ENCODE assay signal across 1 cellular context in genomic region chr18:77080283-77080682, GRCh38.
TF ChIP-seq lines count a peak whose summit lies in the region.

No MANE protein-coding gene starts in this region.

TF ChIP-seq in HepG2, 621 proteins besides CTCF, POLR2A, EP300 and RAD21 (continued from another document):
- TF ChIP-seq ATF4 (CRISPR knock-in tag; IDR thresholded peaks at IDR 0.05) = no peak
- TF ChIP-seq NFIC (IDR thresholded peaks at IDR 0.05; ENCODE audit: low read length) = no peak
- no peak for TF ChIP-seq RARA (CRISPR knock-in tag; IDR thresholded peaks at IDR 0.05)
- TF ChIP-seq MBD4 (IDR thresholded peaks at IDR 0.05; ENCODE audit: borderline replicate concordance, low read length) = no peak
- TF ChIP-seq XBP1 (CRISPR knock-in tag; IDR thresholded peaks at IDR 0.05) = no peak
- TF ChIP-seq, protein P1, sequence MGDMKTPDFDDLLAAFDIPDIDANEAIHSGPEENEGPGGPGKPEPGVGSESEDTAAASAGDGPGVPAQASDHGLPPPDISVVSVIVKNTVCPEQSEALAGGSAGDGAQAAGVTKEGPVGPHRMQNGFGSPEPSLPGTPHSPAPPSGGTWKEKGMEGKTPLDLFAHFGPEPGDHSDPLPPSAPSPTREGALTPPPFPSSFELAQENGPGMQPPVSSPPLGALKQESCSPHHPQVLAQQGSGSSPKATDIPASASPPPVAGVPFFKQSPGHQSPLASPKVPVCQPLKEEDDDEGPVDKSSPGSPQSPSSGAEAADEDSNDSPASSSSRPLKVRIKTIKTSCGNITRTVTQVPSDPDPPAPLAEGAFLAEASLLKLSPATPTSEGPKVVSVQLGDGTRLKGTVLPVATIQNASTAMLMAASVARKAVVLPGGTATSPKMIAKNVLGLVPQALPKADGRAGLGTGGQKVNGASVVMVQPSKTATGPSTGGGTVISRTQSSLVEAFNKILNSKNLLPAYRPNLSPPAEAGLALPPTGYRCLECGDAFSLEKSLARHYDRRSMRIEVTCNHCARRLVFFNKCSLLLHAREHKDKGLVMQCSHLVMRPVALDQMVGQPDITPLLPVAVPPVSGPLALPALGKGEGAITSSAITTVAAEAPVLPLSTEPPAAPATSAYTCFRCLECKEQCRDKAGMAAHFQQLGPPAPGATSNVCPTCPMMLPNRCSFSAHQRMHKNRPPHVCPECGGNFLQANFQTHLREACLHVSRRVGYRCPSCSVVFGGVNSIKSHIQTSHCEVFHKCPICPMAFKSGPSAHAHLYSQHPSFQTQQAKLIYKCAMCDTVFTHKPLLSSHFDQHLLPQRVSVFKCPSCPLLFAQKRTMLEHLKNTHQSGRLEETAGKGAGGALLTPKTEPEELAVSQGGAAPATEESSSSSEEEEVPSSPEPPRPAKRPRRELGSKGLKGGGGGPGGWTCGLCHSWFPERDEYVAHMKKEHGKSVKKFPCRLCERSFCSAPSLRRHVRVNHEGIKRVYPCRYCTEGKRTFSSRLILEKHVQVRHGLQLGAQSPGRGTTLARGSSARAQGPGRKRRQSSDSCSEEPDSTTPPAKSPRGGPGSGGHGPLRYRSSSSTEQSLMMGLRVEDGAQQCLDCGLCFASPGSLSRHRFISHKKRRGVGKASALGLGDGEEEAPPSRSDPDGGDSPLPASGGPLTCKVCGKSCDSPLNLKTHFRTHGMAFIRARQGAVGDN (CRISPR knock-in tag; IDR thresholded peaks at IDR 0.05) = no peak
- no peak for TF ChIP-seq MIER2 (CRISPR knock-in tag; IDR thresholded peaks at IDR 0.05)
- TF ChIP-seq MAFK (conservative IDR thresholded peaks at IDR 0.05 in 1 of 2, IDR thresholded peaks at IDR 0.05 in 1 of 2; ENCODE audit: low read length in 2 of 2) = no peak
- no peak for TF ChIP-seq ESRRA (CRISPR knock-in tag; IDR thresholded peaks at IDR 0.05; ENCODE audit: low read depth)
- TF ChIP-seq EZH2 (conservative IDR thresholded peaks at IDR 0.05; ENCODE audit: low read depth, low read length) = no peak
- TF ChIP-seq MYC (CRISPR knock-in tag; IDR thresholded peaks at IDR 0.05; ENCODE audit: borderline replicate concordance) = no peak
